In the genomic region with DNA sequence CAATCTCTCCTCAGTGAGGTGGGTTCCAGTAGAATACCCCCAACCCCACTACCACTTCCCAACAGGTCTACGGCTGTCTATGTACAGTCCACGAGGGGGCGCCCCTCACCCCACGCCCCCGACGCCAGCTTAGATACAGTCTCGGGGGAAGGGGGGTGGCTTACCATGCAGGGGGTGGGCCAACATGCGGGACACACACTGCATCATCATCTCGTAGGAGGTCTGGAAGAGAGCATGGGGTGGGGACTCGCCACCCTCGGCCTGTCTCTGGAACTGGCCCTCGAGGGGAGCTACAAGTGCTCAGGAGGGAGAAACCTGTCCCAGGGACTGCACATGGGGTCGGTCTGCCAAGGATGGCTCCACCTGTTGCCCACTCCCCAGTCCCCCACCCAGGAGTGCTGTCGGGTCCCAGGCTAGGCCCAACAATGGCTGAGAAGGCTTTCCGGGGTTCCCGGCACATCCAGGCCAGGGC, we compare ENCODE assay signal across 1 cellular context.
TF ChIP-seq lines count a peak whose summit lies in the region.

No MANE protein-coding gene starts in this region.

TF ChIP-seq in GM23338, 12 proteins besides CTCF, POLR2A, EP300 and RAD21 (continued from another document):
- TF ChIP-seq EZH2phosphoT487 (IDR thresholded peaks at IDR 0.05; ENCODE audit: unreplicated experiment) (no peak), ETS1 (IDR thresholded peaks at IDR 0.05) (no peak), ZNF331 (CRISPR knock-in tag; IDR thresholded peaks at IDR 0.05; ENCODE audit: low read depth) (no peak), JUNB (IDR thresholded peaks at IDR 0.05; ENCODE audit: unreplicated experiment) (no peak), NANOG (IDR thresholded peaks at IDR 0.05; ENCODE audit: borderline replicate concordance) (no peak), CREB1 (CRISPR knock-in tag; IDR thresholded peaks at IDR 0.05; ENCODE audit: low read depth) (no peak), EZH2 (IDR thresholded peaks at IDR 0.05; ENCODE audit: low read depth, unreplicated experiment) (no peak), ZNF114 (CRISPR knock-in tag; IDR thresholded peaks at IDR 0.05) (no peak), ZNF462 (CRISPR knock-in tag; IDR thresholded peaks at IDR 0.05) (no peak)
- TF ChIP-seq, protein P1, sequence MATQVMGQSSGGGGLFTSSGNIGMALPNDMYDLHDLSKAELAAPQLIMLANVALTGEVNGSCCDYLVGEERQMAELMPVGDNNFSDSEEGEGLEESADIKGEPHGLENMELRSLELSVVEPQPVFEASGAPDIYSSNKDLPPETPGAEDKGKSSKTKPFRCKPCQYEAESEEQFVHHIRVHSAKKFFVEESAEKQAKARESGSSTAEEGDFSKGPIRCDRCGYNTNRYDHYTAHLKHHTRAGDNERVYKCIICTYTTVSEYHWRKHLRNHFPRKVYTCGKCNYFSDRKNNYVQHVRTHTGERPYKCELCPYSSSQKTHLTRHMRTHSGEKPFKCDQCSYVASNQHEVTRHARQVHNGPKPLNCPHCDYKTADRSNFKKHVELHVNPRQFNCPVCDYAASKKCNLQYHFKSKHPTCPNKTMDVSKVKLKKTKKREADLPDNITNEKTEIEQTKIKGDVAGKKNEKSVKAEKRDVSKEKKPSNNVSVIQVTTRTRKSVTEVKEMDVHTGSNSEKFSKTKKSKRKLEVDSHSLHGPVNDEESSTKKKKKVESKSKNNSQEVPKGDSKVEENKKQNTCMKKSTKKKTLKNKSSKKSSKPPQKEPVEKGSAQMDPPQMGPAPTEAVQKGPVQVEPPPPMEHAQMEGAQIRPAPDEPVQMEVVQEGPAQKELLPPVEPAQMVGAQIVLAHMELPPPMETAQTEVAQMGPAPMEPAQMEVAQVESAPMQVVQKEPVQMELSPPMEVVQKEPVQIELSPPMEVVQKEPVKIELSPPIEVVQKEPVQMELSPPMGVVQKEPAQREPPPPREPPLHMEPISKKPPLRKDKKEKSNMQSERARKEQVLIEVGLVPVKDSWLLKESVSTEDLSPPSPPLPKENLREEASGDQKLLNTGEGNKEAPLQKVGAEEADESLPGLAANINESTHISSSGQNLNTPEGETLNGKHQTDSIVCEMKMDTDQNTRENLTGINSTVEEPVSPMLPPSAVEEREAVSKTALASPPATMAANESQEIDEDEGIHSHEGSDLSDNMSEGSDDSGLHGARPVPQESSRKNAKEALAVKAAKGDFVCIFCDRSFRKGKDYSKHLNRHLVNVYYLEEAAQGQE (IDR thresholded peaks at IDR 0.05; ENCODE audit: unreplicated experiment) = no peak
TF ChIP-seq in GM23338: peak in this region for 0.
